In the genomic region with DNA sequence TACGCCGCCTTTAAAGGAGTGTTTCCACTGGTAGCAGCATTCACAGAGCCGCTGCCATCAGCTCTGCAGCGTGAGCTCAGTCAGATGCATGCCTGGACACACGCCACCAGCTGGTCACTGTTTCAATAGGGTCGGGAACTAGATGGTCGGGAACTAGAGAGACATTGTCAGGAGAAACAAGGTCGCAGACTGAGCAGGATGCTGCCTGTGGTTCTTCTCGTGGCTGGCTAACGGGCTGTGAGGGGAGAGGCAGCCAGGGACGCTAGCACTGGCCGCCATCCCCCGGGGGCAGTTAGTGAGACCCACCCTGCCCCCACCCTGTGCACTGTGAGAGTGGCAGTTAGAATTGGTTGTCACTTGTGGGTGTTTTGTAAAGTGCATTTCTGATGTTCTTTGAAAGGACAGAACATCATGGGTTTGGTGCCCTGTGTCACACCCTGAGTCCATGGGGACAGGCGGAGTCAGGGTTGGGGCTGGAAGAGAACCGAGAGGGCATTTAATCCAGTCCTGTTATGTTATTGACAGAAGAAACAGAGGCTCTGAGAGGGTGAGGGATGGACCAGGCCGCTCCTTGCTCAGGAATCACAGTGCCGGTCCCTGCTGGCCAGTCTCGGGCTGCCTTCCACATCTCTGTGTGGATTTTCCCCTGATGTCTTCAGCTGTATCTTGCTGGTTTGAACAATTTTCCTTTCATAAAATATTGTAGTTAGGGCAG, we compare ENCODE assay signal across 8 cellular contexts.
DNase-seq lines count a peak whose midpoint lies in the region; ATAC-seq and TF ChIP-seq lines count a peak whose summit lies in the region.

No MANE protein-coding gene starts in this region.

- peaks cover 0 to 4% (median 0%) of the 10 kb centered on the region in 5 donors for H3K36me3 Mint-ChIP-seq in naive thymus-derived CD4-positive, alpha-beta T cell

- H3K27me3 ChIP-seq in subcutaneous abdominal adipose tissue (ENCODE audit: control insufficient read depth in 5 of 5, insufficient read depth in 4 of 5, low read length in 5 of 5), result no peaks in the 10 kb centered on the region
- H3K27me3 ChIP-seq in naive thymus-derived CD4-positive, alpha-beta T cell (ENCODE audit: control insufficient read depth in 2 of 2, insufficient read depth in 2 of 2, low read length in 2 of 2), result no peaks in the 10 kb centered on the region

- no peak for ATAC-seq in naive thymus-derived CD4-positive, alpha-beta T cell

- no peaks in the 10 kb centered on the region for H3K79me2 ChIP-seq in OCI-LY7 (ENCODE audit: insufficient read depth, low read depth, low read length)

- H3K4me1 ChIP-seq in subcutaneous abdominal adipose tissue (ENCODE audit: control insufficient read depth in 5 of 5, insufficient read depth in 5 of 5, low read length in 5 of 5), result peaks cover 0 to 58% (median 41%) of the 10 kb centered on the region in 5 donors
- no peaks in the 10 kb centered on the region for H3K4me1 ChIP-seq in OCI-LY7 (ENCODE audit: insufficient read depth, low read length, poor library complexity, severe bottlenecking)
- H3K4me1 ChIP-seq in naive thymus-derived CD4-positive, alpha-beta T cell (ENCODE audit: control insufficient read depth in 2 of 2, insufficient read depth in 2 of 2, low read length in 2 of 2), result no peaks in the 10 kb centered on the region

- intact Hi-C loops in OCI-LY7 (cut with micrococcal nuclease; ENCODE audit: unreplicated experiment), result no loop called here
- intact Hi-C loops in naive thymus-derived CD4-positive, alpha-beta T cell (cut with micrococcal nuclease), result no loop called here

- H3K27ac ChIP-seq in subcutaneous abdominal adipose tissue (ENCODE audit: low read depth, low read length), result peak overlapping the region; percentile 18
- no peak overlapping the region for H3K27ac ChIP-seq in OCI-LY7 (ENCODE audit: low read depth, low read length, poor library complexity, severe bottlenecking)
- H3K27ac ChIP-seq in naive thymus-derived CD4-positive, alpha-beta T cell (ENCODE audit: low read depth, low read length), result no peak overlapping the region

- peak overlapping the region; percentile 23 to 62 (median 41) for H3K4me3 ChIP-seq in subcutaneous abdominal adipose tissue (ENCODE audit: low read depth in 1 of 5, low read length in 5 of 5)
- no peak overlapping the region for H3K4me3 ChIP-seq in OCI-LY7 (ENCODE audit: low read depth, low read length, poor library complexity, severe bottlenecking)
- H3K4me3 ChIP-seq in naive thymus-derived CD4-positive, alpha-beta T cell (ENCODE audit: low read length), result no peak overlapping the region

- H3K9ac ChIP-seq in subcutaneous abdominal adipose tissue (ENCODE audit: low read length in 5 of 5), result peak overlapping the region in 2 of 5 donors; percentile 18 to 57

- DNase-seq in SIG-M5 treated with dmso at 0.1 percent for 504 hours (lab: John Stamatoyannopoulos, UW; ENCODE audit: unreplicated experiment), result peak; percentile 13
- DNase-seq in SIG-M5 (lab: John Stamatoyannopoulos, UW), result no peak
- peak; percentile 81 for DNase-seq in astrocyte of the hippocampus (ENCODE audit: low read depth, low spot score)
- peak; percentile 56 for DNase-seq in iPS DF 4.7 (ENCODE audit: extremely low read depth, low spot score)
- DNase-seq in OCI-LY7 (ENCODE audit: low spot score), result no peak
- no peak for DNase-seq in cortex of kidney (lab: John Stamatoyannopoulos, UW)
- DNase-seq in naive thymus-derived CD4-positive, alpha-beta T cell, result no peak

- H3K9me2 ChIP-seq in OCI-LY7 (ENCODE audit: insufficient read depth, low read length), result no peaks in the 10 kb centered on the region

- CTCF ChIA-PET in OCI-LY7 (lab: Charles Lee; ENCODE audit: unreplicated experiment), result no interaction called here
- CTCF ChIA-PET in naive thymus-derived CD4-positive, alpha-beta T cell (lab: Charles Lee), result no interaction called here

- no peaks in the 10 kb centered on the region for H4K20me1 ChIP-seq in OCI-LY7 (ENCODE audit: insufficient read depth, low read length)

- peaks cover 0 to 22% (median 22%) of the 10 kb centered on the region in 5 donors for H3K36me3 ChIP-seq in subcutaneous abdominal adipose tissue (ENCODE audit: control insufficient read depth in 5 of 5, insufficient read depth in 5 of 5, low read length in 5 of 5)
- H3K36me3 ChIP-seq in OCI-LY7 (ENCODE audit: insufficient read depth, low read length), result no peaks in the 10 kb centered on the region
- H3K36me3 ChIP-seq in naive thymus-derived CD4-positive, alpha-beta T cell (ENCODE audit: control insufficient read depth in 2 of 3, insufficient read depth in 3 of 3, low read length in 3 of 3), result no peaks in the 10 kb centered on the region

- no peak for TF ChIP-seq CTCF in OCI-LY7 (conservative IDR thresholded peaks at IDR 0.05; ENCODE audit: low read length)

- H3K27ac Mint-ChIP-seq in naive thymus-derived CD4-positive, alpha-beta T cell, result no peak overlapping the region

- POLR2A ChIA-PET in OCI-LY7 (lab: Charles Lee), result no interaction called here
- POLR2A ChIA-PET in naive thymus-derived CD4-positive, alpha-beta T cell (lab: Charles Lee), result no interaction called here

- H2AFZ ChIP-seq in OCI-LY7 (ENCODE audit: low read length), result no peak overlapping the region

- no peak overlapping the region for H3K4me3 Mint-ChIP-seq in naive thymus-derived CD4-positive, alpha-beta T cell

- H3K9me3 ChIP-seq in subcutaneous abdominal adipose tissue (ENCODE audit: control insufficient read depth in 5 of 5, low read length in 5 of 5) (no peaks in the 10 kb centered on the region), OCI-LY7 (ENCODE audit: low read length) (no peaks in the 10 kb centered on the region)
- H3K9me3 ChIP-seq in naive thymus-derived CD4-positive, alpha-beta T cell (ENCODE audit: control insufficient read depth in 2 of 3, low read length in 3 of 3), result no peaks in the 10 kb centered on the region

- H3K27me3 Mint-ChIP-seq in naive thymus-derived CD4-positive, alpha-beta T cell, result peaks cover 0 to 6% (median 0%) of the 10 kb centered on the region in 5 donors

- no peak overlapping the region for H3K4me2 ChIP-seq in OCI-LY7 (ENCODE audit: low read length)

- H3K9me3 Mint-ChIP-seq in naive thymus-derived CD4-positive, alpha-beta T cell, result peaks cover 0 to 2% (median 0%) of the 10 kb centered on the region in 11 donors

- BruUV-seq in OCI-LY7 (replicated peaks; lab: Mats Ljungman, UMichigan), result no TSS peak

- H3K4me1 Mint-ChIP-seq in naive thymus-derived CD4-positive, alpha-beta T cell, result peaks cover 0 to 5% (median 3%) of the 10 kb centered on the region in 7 donors

Comparison
In these comparisons a context has a peak if more than half of its experiments do, and no peak if none do; other contexts are left out.
1. DNase-seq: peak in SIG-M5 treated with dmso at 0.1 percent for 504 hours (single experiment), astrocyte of the hippocampus (single experiment) and iPS DF 4.7 (single experiment); none in SIG-M5 (single experiment), OCI-LY7 (single experiment), cortex of kidney (single experiment) and naive thymus-derived CD4-positive, alpha-beta T cell (0 of 9).
2. H3K4me3 ChIP-seq: peak in subcutaneous abdominal adipose tissue (5 of 5); none in OCI-LY7 (single experiment) and naive thymus-derived CD4-positive, alpha-beta T cell (single experiment).